ENCODE assay signal across 15 cellular contexts in the genomic region with DNA sequence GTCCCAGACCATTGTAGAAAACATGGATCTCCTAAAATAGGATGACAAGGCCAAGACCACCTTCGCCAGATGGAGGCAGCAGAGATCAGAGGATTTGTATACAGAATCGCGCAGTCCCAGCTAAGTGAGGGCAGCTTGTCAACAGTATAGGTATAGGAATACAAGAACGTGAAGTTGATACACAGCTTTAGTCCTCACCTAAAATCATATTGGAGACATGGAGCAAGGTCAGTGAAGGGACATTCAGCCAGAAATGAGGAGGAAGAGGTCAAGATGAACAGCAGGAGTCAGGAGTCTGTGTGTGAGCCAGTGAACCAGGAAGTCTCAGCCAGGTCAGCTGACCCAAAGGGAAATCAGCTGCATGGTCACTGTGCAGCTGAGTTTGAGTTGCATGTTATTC.
DNase-seq lines count a peak whose midpoint lies in the region; ATAC-seq, FAIRE-seq and TF ChIP-seq lines count a peak whose summit lies in the region.
"Had no signal": no experiment of that assay in that cellular context is flagged by ENCODE, and none has a peak within 500 bp of the region (broad histone marks: within the 10 kb centered on the region; RNA-seq: fewer than 3 reads in every experiment).

No MANE protein-coding gene starts in this region.

- peak overlapping the region; percentile 49 for H3K27ac ChIP-seq in substantia nigra (ENCODE audit: low read depth, low read length, poor library complexity, severe bottlenecking)
- H3K27ac ChIP-seq: colonic mucosa, hepatocyte, spleen had no signal

- H3K4me3 Mint-ChIP-seq in activated naive CD4-positive, alpha-beta T cell treated with anti-CD3 and anti-CD28 coated beads, Interleukin-2, amount 10 ng/mL, durations not matched to agents 7 days and 5 days = no peak overlapping the region
- H3K4me3 Mint-ChIP-seq: activated T-helper 1 cell treated with anti-CD3 and anti-CD28 coated beads, Interleukin-12 subunit alpha, Interleukin-12 subunit beta, Interleukin-2, Interleukin-4 antibody, amounts not matched to agents 30 ng/mL and 10 ng/mL and 1 ng/mL, durations not matched to agents 14 hours and 24 hours and 36 hours; CD4-positive, CD25-positive, alpha-beta regulatory T cell; T-helper 1 cell treated with Interleukin-12 subunit alpha and Interleukin-12 subunit beta and Interleukin-4 antibody, amounts not matched to agents 30 μg/mL and 1 μg/mL, for 36 hours had no signal

- H3K9me3 Mint-ChIP-seq in activated naive CD4-positive, alpha-beta T cell treated with anti-CD3 and anti-CD28 coated beads, Interleukin-2, amount 10 ng/mL, durations not matched to agents 7 days and 5 days = no peaks in the 10 kb centered on the region
- H3K9me3 Mint-ChIP-seq: activated T-helper 1 cell treated with anti-CD3 and anti-CD28 coated beads, Interleukin-12 subunit alpha, Interleukin-12 subunit beta, Interleukin-2, Interleukin-4 antibody, amounts not matched to agents 30 ng/mL and 10 ng/mL and 1 ng/mL, durations not matched to agents 14 hours and 24 hours and 36 hours; T-helper 1 cell treated with Interleukin-12 subunit alpha and Interleukin-12 subunit beta and Interleukin-4 antibody, amounts not matched to agents 30 μg/mL and 1 μg/mL, for 36 hours had no signal

- peak; percentile 32 for DNase-seq in activated naive CD4-positive, alpha-beta T cell treated with anti-CD3 and anti-CD28 coated beads, Interleukin-2, amount 10 ng/mL, durations not matched to agents 7 days and 5 days
- DNase-seq in activated naive CD4-positive, alpha-beta T cell (lab: John Stamatoyannopoulos, UW) = no peak
- DNase-seq in NCI-H748 (lab: John Stamatoyannopoulos, UW; ENCODE audit: unreplicated experiment) (peak; percentile 15), epithelial cell of proximal tubule (ENCODE audit: low read depth) (no peak), substantia nigra (lab: John Stamatoyannopoulos, UW) (peak in 44 of 49 donors; percentile 4 to 76 (median 44)), GM12892 (ENCODE audit: insufficient read length) (no peak)
- DNase-seq: CD4-positive, CD25-positive, alpha-beta regulatory T cell; colonic mucosa; NCI-H446; spleen had no signal

- TF ChIP-seq CTCF in epithelial cell of proximal tubule (conservative IDR thresholded peaks at IDR 0.05; ENCODE audit: low read depth, low read length) = peak; percentile 11

- FAIRE-seq in GM12892 (lab: Jason Lieb, UNC) = no peak

- no peak overlapping the region for H3K27ac Mint-ChIP-seq in activated naive CD4-positive, alpha-beta T cell treated with anti-CD3 and anti-CD28 coated beads, Interleukin-2, amount 10 ng/mL, durations not matched to agents 7 days and 5 days
- H3K27ac Mint-ChIP-seq: activated T-helper 1 cell treated with anti-CD3 and anti-CD28 coated beads, Interleukin-12 subunit alpha, Interleukin-12 subunit beta, Interleukin-2, Interleukin-4 antibody, amounts not matched to agents 30 ng/mL and 10 ng/mL and 1 ng/mL, durations not matched to agents 14 hours and 24 hours and 36 hours; CD4-positive, CD25-positive, alpha-beta regulatory T cell; T-helper 1 cell treated with Interleukin-12 subunit alpha and Interleukin-12 subunit beta and Interleukin-4 antibody, amounts not matched to agents 30 μg/mL and 1 μg/mL, for 36 hours had no signal

- ATAC-seq in GM21390 (IDR thresholded peaks at IDR 0.05; ENCODE audit: unreplicated experiment) = no peak
- ATAC-seq in GM21381 (IDR thresholded peaks at IDR 0.05; ENCODE audit: unreplicated experiment) = no peak

- no peaks in the 10 kb centered on the region for H3K36me3 Mint-ChIP-seq in activated naive CD4-positive, alpha-beta T cell treated with anti-CD3 and anti-CD28 coated beads, Interleukin-2, amount 10 ng/mL, durations not matched to agents 7 days and 5 days
- H3K36me3 Mint-ChIP-seq: CD4-positive, CD25-positive, alpha-beta regulatory T cell had no signal

- no peak overlapping the region for H3K4me3 ChIP-seq in epithelial cell of proximal tubule (ENCODE audit: low read depth, low read length)
- H3K4me3 ChIP-seq: colonic mucosa, hepatocyte, spleen had no signal

- no peaks in the 10 kb centered on the region for H3K4me1 Mint-ChIP-seq in activated naive CD4-positive, alpha-beta T cell treated with anti-CD3 and anti-CD28 coated beads, Interleukin-2, amount 10 ng/mL, durations not matched to agents 7 days and 5 days
- H3K4me1 Mint-ChIP-seq: CD4-positive, CD25-positive, alpha-beta regulatory T cell had no signal

- CTCF ChIA-PET in activated naive CD4-positive, alpha-beta T cell treated with anti-CD3 and anti-CD28 coated beads, Interleukin-2, amount 10 ng/mL, durations not matched to agents 7 days and 5 days (lab: Charles Lee) = interaction anchor here (0.6 to 1.3 kb wide), 6 partner anchors 60 to 700 kb away, joined by 3 to 4 read pairs (median 3); no protein-coding TSS in a partner anchor

- TF ChIP-seq POLR2A in GM12892 (IDR thresholded peaks at IDR 0.05; ENCODE audit: low read depth, low read length) = no peak

- peaks cover 16% of the 10 kb centered on the region for H3K27me3 Mint-ChIP-seq in activated naive CD4-positive, alpha-beta T cell treated with anti-CD3 and anti-CD28 coated beads, Interleukin-2, amount 10 ng/mL, durations not matched to agents 7 days and 5 days

Comparison
In these comparisons a context has a peak if more than half of its experiments do, and no peak if none do; other contexts are left out.
1. DNase-seq: peak in activated naive CD4-positive, alpha-beta T cell treated with anti-CD3 and anti-CD28 coated beads, Interleukin-2, amount 10 ng/mL, durations not matched to agents 7 days and 5 days (single experiment), NCI-H748 (single experiment) and substantia nigra (44 of 49); none in activated naive CD4-positive, alpha-beta T cell (0 of 4), epithelial cell of proximal tubule (single experiment) and GM12892 (single experiment).